ENCODE assay signal across 8 cellular contexts in genomic region chr2:152466925-152467676, GRCh38.
DNase-seq lines count a peak whose midpoint lies in the region; ATAC-seq and TF ChIP-seq lines count a peak whose summit lies in the region.

No MANE protein-coding gene starts in this region.

- POLR2A ChIA-PET in A673 (lab: Charles Lee; ENCODE audit: low non-redundant PET) (no interaction called here), MCF 10A (lab: Yijun Ruan, JAX) (interaction anchor here (0.7 to 6.0 kb wide), 35 partner anchors 11 to 418 kb away, joined by 3 to 76 read pairs (median 5); partner anchors contain the start of genes FMNL2, PRPF40A and STAM2)

- H4K20me1 ChIP-seq in osteoblast (ENCODE audit: insufficient read depth, low read length): peaks cover 6% of the 10 kb centered on the region

- H3K36me3 Mint-ChIP-seq in MCF 10A (ENCODE audit: insufficient read depth, unreplicated experiment): peaks cover 12% of the 10 kb centered on the region

- peaks cover 55% of the 10 kb centered on the region for H3K4me1 Mint-ChIP-seq in MCF 10A (ENCODE audit: insufficient read depth, unreplicated experiment)

- H3K27me3 Mint-ChIP-seq in MCF 10A (ENCODE audit: insufficient read depth, unreplicated experiment): no peaks in the 10 kb centered on the region

- H3K36me3 ChIP-seq in A673 (ENCODE audit: insufficient read depth, low read length, poor library complexity, severe bottlenecking) (no peaks in the 10 kb centered on the region), osteoblast (ENCODE audit: insufficient read depth, low read length) (no peaks in the 10 kb centered on the region), SJCRH30 (no peaks in the 10 kb centered on the region)

- H2AFZ ChIP-seq in osteoblast (ENCODE audit: low read length): no peak overlapping the region

- CTCF ChIA-PET in A673 (lab: Charles Lee) (no interaction called here), MCF 10A (lab: Yijun Ruan, JAX) (interaction anchor here (0.5 to 2.9 kb wide), 37 partner anchors 10 to 287 kb away, joined by 3 to 21 read pairs (median 4); partner anchors contain the start of gene FMNL2)

- H3K27me3 ChIP-seq in A673 (replicated peaks; ENCODE audit: insufficient read depth, low read depth, low read length, poor library complexity): no peaks in the 10 kb centered on the region
- no peaks in the 10 kb centered on the region for H3K27me3 ChIP-seq in osteoblast (ENCODE audit: insufficient read depth, low read length)
- H3K27me3 ChIP-seq in SJCRH30: no peaks in the 10 kb centered on the region

- no peaks in the 10 kb centered on the region for H3K9me3 Mint-ChIP-seq in MCF 10A (ENCODE audit: unreplicated experiment)

- TF ChIP-seq CTCF in A673 (conservative IDR thresholded peaks at IDR 0.05; ENCODE audit: low read depth, low read length) (no peak), MCF 10A (IDR thresholded peaks at IDR 0.05; ENCODE audit: unreplicated experiment) (no peak), osteoblast (IDR thresholded peaks at IDR 0.05; ENCODE audit: extremely low read depth, low read depth, low read length) (no peak)

- H3K9me3 ChIP-seq in A673 (ENCODE audit: low read depth, low read length, poor library complexity, severe bottlenecking) (no peaks in the 10 kb centered on the region), osteoblast (ENCODE audit: low read depth, low read length) (no peaks in the 10 kb centered on the region), SJCRH30 (replicated peaks) (no peaks in the 10 kb centered on the region)

- peaks cover 62% of the 10 kb centered on the region for H3K4me1 ChIP-seq in A673 (ENCODE audit: insufficient read depth, low read length, poor library complexity, severe bottlenecking)
- H3K4me1 ChIP-seq in osteoblast (ENCODE audit: insufficient read depth, low read length): peaks cover 11% of the 10 kb centered on the region
- H3K4me1 ChIP-seq in SJCRH30: peaks cover 14% of the 10 kb centered on the region

- H3K27ac ChIP-seq in A673 (ENCODE audit: low read depth, low read length, poor library complexity, severe bottlenecking) (peak overlapping the region; percentile 5), osteoblast (ENCODE audit: low read depth, low read length) (no peak overlapping the region), SJCRH30 (no peak overlapping the region)

- intact Hi-C loops in A673 (cut with micrococcal nuclease; ENCODE audit: unreplicated experiment) (no loop called here), MCF 10A (cut with micrococcal nuclease) (loop anchor here (1.0 to 5.0 kb wide), 4 partner anchors 40 to 290 kb away; partner anchors contain the start of gene STAM2)

- peaks cover 71% of the 10 kb centered on the region for H3K79me2 ChIP-seq in osteoblast (ENCODE audit: insufficient read depth, low read length)

- H3K4me3 ChIP-seq in A673 (ENCODE audit: low read depth, low read length, poor library complexity, severe bottlenecking) (no peak overlapping the region), osteoblast (ENCODE audit: insufficient read depth, low read length) (no peak overlapping the region), SJCRH30 (no peak overlapping the region)

- peak overlapping the region; percentile 12 for H3K4me2 ChIP-seq in osteoblast (ENCODE audit: insufficient read depth, low read length)

- no peak for DNase-seq in A673 (ENCODE audit: low spot score)
- DNase-seq in MCF 10A (ENCODE audit: unreplicated experiment): peak; percentile 95
- DNase-seq in osteoblast (ENCODE audit: insufficient read length, low spot score, missing footprints): no peak
- no peak for DNase-seq in SJCRH30
- no peak for DNase-seq in activated CD4-positive, alpha-beta T cell treated with anti-CD3 and anti-CD28 coated beads for 1 hour
- no peak for DNase-seq in NCI-H1092 treated with DMSO at 0.1 percent for 48 hours (lab: John Stamatoyannopoulos, UW)

- H3K4me3 Mint-ChIP-seq in MCF 10A (ENCODE audit: unreplicated experiment): peak overlapping the region; percentile 66

- peak; percentile 87 for ATAC-seq in GM19455 (IDR thresholded peaks at IDR 0.05; ENCODE audit: unreplicated experiment)
- peak; percentile 93 for ATAC-seq in HG03442 (IDR thresholded peaks at IDR 0.05; ENCODE audit: unreplicated experiment)

- peak overlapping the region; percentile 95 for H3K27ac Mint-ChIP-seq in MCF 10A (ENCODE audit: low read depth, unreplicated experiment)

- BruUV-seq in A673 (replicated peaks; lab: Mats Ljungman, UMichigan): no TSS peak
- no TSS peak for BruUV-seq in MCF 10A (replicated peaks; lab: Mats Ljungman, UMichigan)
